In the genomic region with DNA sequence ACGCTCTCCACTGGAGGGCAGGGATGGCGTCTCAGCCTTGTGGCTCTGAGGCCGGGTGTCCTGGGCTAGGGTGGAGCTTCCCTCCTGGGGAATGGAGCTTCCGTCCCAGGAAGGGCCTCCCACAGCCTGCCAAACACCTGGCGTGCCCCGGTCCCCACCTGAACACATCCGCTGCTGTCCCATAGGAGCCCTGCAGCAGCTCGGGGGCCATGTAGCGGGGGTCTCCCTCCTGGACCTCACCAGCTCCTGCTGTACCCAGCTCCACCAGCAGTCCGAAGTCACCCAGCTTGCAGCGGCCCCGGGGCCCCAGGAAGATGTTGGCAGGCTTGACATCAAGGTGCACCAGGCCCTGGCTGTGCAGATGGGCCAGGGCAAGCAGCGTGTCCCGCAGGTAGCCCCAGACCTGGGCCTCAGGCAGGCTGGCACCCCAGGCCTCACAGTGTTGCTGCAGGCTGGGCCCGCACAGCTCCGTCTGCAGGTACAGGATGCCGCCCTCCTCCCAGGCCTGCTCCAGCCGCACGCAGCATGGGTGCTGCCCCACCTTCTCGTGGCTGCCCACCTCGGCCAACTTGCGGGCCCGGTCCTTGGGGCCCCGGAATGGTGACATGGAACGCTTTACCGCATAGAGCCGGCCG, we compare ENCODE assay signal across 32 cellular contexts. TPM values are rescaled to one million over a fixed set of nuclear protein-coding genes. Genes with fewer than 3 reads are reported as not detected.
DNase-seq lines count a peak whose midpoint lies in the region; ATAC-seq, FAIRE-seq and TF ChIP-seq lines count a peak whose summit lies in the region.
"Had no signal": no experiment of that assay in that cellular context is flagged by ENCODE, and none has a peak within 500 bp of the region (broad histone marks: within the 10 kb centered on the region; RNA-seq: fewer than 3 reads in every experiment).

No MANE protein-coding gene starts in this region.

- H3K4me1 Mint-ChIP-seq in neural crest cell, result peaks cover 23% of the 10 kb centered on the region

- H3K9ac ChIP-seq in HCT116 (ENCODE audit: low read length) (no peak overlapping the region), K562 (ENCODE audit: insufficient read depth in 1 of 2, low read depth in 2 of 2, low read length in 2 of 2) (peak overlapping the region in 1 of 2 experiments; percentile 81; a peak in 1 of 4 replicates)
- H3K9ac ChIP-seq: GM23248 had no signal

- H4K20me1 ChIP-seq in HCT116 (ENCODE audit: insufficient read depth), result peaks cover 6% of the 10 kb centered on the region; the same call in 1 of the 2 replicates
- H4K20me1 ChIP-seq in K562 (replicated peaks; ENCODE audit: control insufficient read depth, insufficient read depth, low read length), result peaks cover 22% of the 10 kb centered on the region

- no peaks in the 10 kb centered on the region for H3K9me2 ChIP-seq in HCT116 (ENCODE audit: insufficient read depth)

- in situ Hi-C loops in K562 (cut with MboI), result no loop called here

- WGBS in right cardiac atrium, result 93% methylated on average over 28 of the region's 28 CpGs
- WGBS in K562 (ENCODE audit: insufficient coverage, low coverage, missing lambda C conversion rate), result 94% methylated on average over 24 of the region's 28 CpGs

- BruUV-seq in HCT116 (replicated peaks; lab: Mats Ljungman, UMichigan), result no TSS peak
- no TSS peak for BruUV-seq in K562 (replicated peaks; lab: Mats Ljungman, UMichigan)

- H3K4me2 ChIP-seq in HCT116 (ENCODE audit: low read length) (no peak overlapping the region), K562 (ENCODE audit: insufficient read depth, low read length) (no peak overlapping the region)

- H3K9me3 ChIP-seq in right cardiac atrium (ENCODE audit: control insufficient read depth, low read length) (no peaks in the 10 kb centered on the region), HCT116 (ENCODE audit: control insufficient read depth in 1 of 2, insufficient read depth in 1 of 2, low read depth in 1 of 2, low read length in 2 of 2) (no peaks in the 10 kb centered on the region), K562 (replicated peaks; ENCODE audit: control insufficient read depth, insufficient read depth, low read depth, low read length) (no peaks in the 10 kb centered on the region)
- H3K9me3 ChIP-seq: BE2C had no signal

- peaks cover 3% of the 10 kb centered on the region for H3K9me1 ChIP-seq in K562 (ENCODE audit: control insufficient read depth, insufficient read depth, low read length)

- RAD21 ChIA-PET in HCT116 (lab: Charles Lee; ENCODE audit: low non-redundant PET in 1 of 2, low total read pairs in 2 of 2, uncharacterized antibody in 2 of 2, unreplicated experiment in 2 of 2), result no interaction called here

- no peak for TF ChIP-seq RAD21 in HCT116 (IDR thresholded peaks at IDR 0.05; ENCODE audit: low read depth)
- no peak for TF ChIP-seq RAD21 in K562 (CRISPR knock-in tag; conservative IDR thresholded peaks at IDR 0.05 in 1 of 2, IDR thresholded peaks at IDR 0.05 in 1 of 2)

- no peaks in the 10 kb centered on the region for H3K9me3 Mint-ChIP-seq in neural crest cell
- H3K9me3 Mint-ChIP-seq: CD4-positive, CD25-positive, alpha-beta regulatory T cell had no signal

- TF ChIP-seq EP300 in K562 (IDR thresholded peaks at IDR 0.05; ENCODE audit: low read length), result no peak

- CTCF ChIA-PET in HCT116 (lab: Charles Lee), result no interaction called here
- CTCF ChIA-PET in K562 (lab: Yijun Ruan, JAX; ENCODE audit: low intra/inter-chr PET ratio), result no interaction called here

- no peak for TF ChIP-seq POLR2A in HCT116 (IDR thresholded peaks at IDR 0.05; ENCODE audit: borderline replicate concordance, extremely low read depth, insufficient read depth, insufficient read length)
- TF ChIP-seq POLR2A in K562 (conservative IDR thresholded peaks at IDR 0.05), result 0 out of 2 replicates have a peak, but pooled peaks have one; percentile 2

- TF ChIP-seq CTCF in HCT116 (IDR thresholded peaks at IDR 0.05 in 2 of 3, conservative IDR thresholded peaks at IDR 0.05 in 1 of 3; ENCODE audit: borderline replicate concordance in 1 of 3, insufficient read depth in 1 of 3, low read depth in 2 of 3, low read length in 2 of 3) (no peak), K562 (IDR thresholded peaks at IDR 0.05 in 2 of 3, conservative IDR thresholded peaks at IDR 0.05 in 1 of 3; ENCODE audit: insufficient read depth in 2 of 3, low read depth in 1 of 3, low read length in 3 of 3) (no peak), neural crest cell (conservative IDR thresholded peaks at IDR 0.05) (no peak)

- H3K4me3 Mint-ChIP-seq in neural crest cell, result peak overlapping the region; percentile 75

- no peak for ATAC-seq in right cardiac atrium
- no peak for ATAC-seq in HCT116
- no peak for ATAC-seq in K562
- no peak for ATAC-seq in HG02973 (IDR thresholded peaks at IDR 0.05; ENCODE audit: unreplicated experiment)
- ATAC-seq: Panc1 had no signal

- peaks cover 12% of the 10 kb centered on the region for H3K27me3 Mint-ChIP-seq in neural crest cell (ENCODE audit: low read depth)

- H3K36me3 Mint-ChIP-seq in neural crest cell (ENCODE audit: low read depth), result peaks cover 5% of the 10 kb centered on the region
- H3K36me3 Mint-ChIP-seq: CD4-positive, CD25-positive, alpha-beta regulatory T cell had no signal

- H3K27me3 ChIP-seq in right cardiac atrium (ENCODE audit: control insufficient read depth, insufficient read depth), result no peaks in the 10 kb centered on the region
- no peaks in the 10 kb centered on the region for H3K27me3 ChIP-seq in HCT116 (ENCODE audit: insufficient read depth, low read length)
- no peaks in the 10 kb centered on the region for H3K27me3 ChIP-seq in K562 (ENCODE audit: control insufficient read depth in 2 of 2, insufficient read depth in 2 of 2, low read length in 2 of 2)
- H3K27me3 ChIP-seq: BE2C had no signal

- no peak overlapping the region for H2AFZ ChIP-seq in HCT116 (ENCODE audit: low read depth, low read length, poor library complexity, severe bottlenecking)
- no peak overlapping the region for H2AFZ ChIP-seq in K562 (ENCODE audit: low read depth, low read length)
- H2AFZ ChIP-seq: GM23248 had no signal

- H3K4me3 ChIP-seq in right cardiac atrium (ENCODE audit: low read length), result no peak overlapping the region
- H3K4me3 ChIP-seq in HCT116 (replicated peaks in 1 of 2; ENCODE audit: low read depth in 1 of 2, low read length in 2 of 2), result no peak overlapping the region
- no peak overlapping the region for H3K4me3 ChIP-seq in K562
- H3K4me3 ChIP-seq: GM23248, SK-N-MC had no signal

- peaks cover 5 to 40% of the 10 kb centered on the region in 2 experiments; a peak in 3 of 4 replicates for H3K36me3 ChIP-seq in HCT116 (ENCODE audit: control insufficient read depth in 1 of 2, insufficient read depth in 2 of 2, low read length in 2 of 2)
- H3K36me3 ChIP-seq in K562 (ENCODE audit: control insufficient read depth, insufficient read depth, low read length), result peaks cover 87% of the 10 kb centered on the region; the same call in 2 of the 3 replicates

- H3K4me1 ChIP-seq in right cardiac atrium (ENCODE audit: control insufficient read depth, insufficient read depth, low read length), result no peaks in the 10 kb centered on the region
- peaks cover 11 to 30% of the 10 kb centered on the region in 2 experiments; a peak in 3 of 4 replicates for H3K4me1 ChIP-seq in HCT116 (ENCODE audit: control insufficient read depth in 1 of 2, insufficient read depth in 2 of 2, low read length in 2 of 2)
- H3K4me1 ChIP-seq in K562 (replicated peaks in 1 of 2; ENCODE audit: control insufficient read depth in 2 of 2, insufficient read depth in 2 of 2, low read length in 2 of 2), result peaks cover 8 to 91% of the 10 kb centered on the region in 2 experiments; a peak in 4 of 5 replicates

- intact Hi-C loops in right cardiac atrium (cut with DNase I), result no loop called here
- intact Hi-C loops in cardiac septum (cut with DNase I), result no loop called here
- intact Hi-C loops in HCT116 (cut with micrococcal nuclease), result no loop called here
- intact Hi-C loops in K562 (cut with micrococcal nuclease), result no loop called here

- H3K27ac ChIP-seq in right cardiac atrium (ENCODE audit: low read length) (no peak overlapping the region), HCT116 (ENCODE audit: low read depth, low read length) (peak overlapping the region; percentile 8; the same call in 1 of the 2 replicates), K562 (ENCODE audit: extremely low read depth, low read depth, low read length) (no peak overlapping the region)
- H3K27ac ChIP-seq: GM23248, HL-60, SK-N-MC had no signal

- POLR2A ChIA-PET in HCT116 (lab: Charles Lee) (no interaction called here), K562 (lab: Yijun Ruan, JAX) (interaction anchor here (0.6 to 1.8 kb wide), 6 partner anchors 10 to 1356 kb away, joined by 3 to 8 read pairs (median 4); no protein-coding TSS in a partner anchor)

- no peak overlapping the region for H3K27ac Mint-ChIP-seq in neural crest cell (ENCODE audit: unreplicated experiment)
- H3K27ac Mint-ChIP-seq: CD4-positive, CD25-positive, alpha-beta regulatory T cell had no signal

- DNase-seq in right cardiac atrium, result peak in 2 of 3 donors; percentile 48 to 52
- no peak for DNase-seq in cardiac septum (ENCODE audit: low spot score)
- DNase-seq in HCT116 (ENCODE audit: low read depth, low spot score), result no peak
- no peak for DNase-seq in K562 (ENCODE audit: extremely low read depth in 1 of 4, low spot score in 3 of 4)
- no peak for DNase-seq in neural crest cell (ENCODE audit: low read depth, low spot score)
- DNase-seq in hypothalamus (lab: John Stamatoyannopoulos, UW), result no peak
- no peak for DNase-seq in RCC 7860 (ENCODE audit: low spot score)
- DNase-seq: 8988T; ACHN; BE2C; CD4-positive, CD25-positive, alpha-beta regulatory T cell; DMS153; GM23248; H7; KBM-7; MV-4-11; NCI-H1105; NCI-H146; NCI-H1930; NCI-H2107; NCI-H526; NCI-H82; SIG-M5 had no signal

- H3K79me2 ChIP-seq in HCT116 (ENCODE audit: insufficient read depth, low read length) (peaks cover 77% of the 10 kb centered on the region), K562 (ENCODE audit: control insufficient read depth, insufficient read depth, low read length) (peaks cover 51% of the 10 kb centered on the region)

- FAIRE-seq in K562 (lab: Jason Lieb, UNC), result no peak
- no peak for FAIRE-seq in RCC 7860 (lab: Jason Lieb, UNC)

RNA-seq across cellular contexts. Expression of gene PKMYT1, which starts 5.0 kb away (rescaled TPM):
- total RNA-seq in right cardiac atrium, result 1 to 10 TPM in 2 of 4 donors, not detected in 2; 1.1 to 2.1 TPM
- polyA plus RNA-seq in right cardiac atrium, result 2.1 TPM
- 1.8 TPM for total RNA-seq in cardiac septum
- 104 TPM for total RNA-seq in HCT116 (2021; ENCODE audit: unreplicated experiment)
- 59.4 and 70.5 TPM in 2 replicates for polyA plus RNA-seq in HCT116 (2012)
- 71.6 and 270 TPM in 2 replicates for total RNA-seq in K562 (2011; cell fraction: chromatin; rRNA removed; ENCODE audit: low replicate concordance)
- 273 and 293 TPM in 2 replicates for total RNA-seq in K562 (2011; cell fraction: nucleolus; rRNA removed)
- total RNA-seq in K562 (2011; cell fraction: nucleoplasm; rRNA removed), result 141 and 143 TPM in 2 replicates
- total RNA-seq in K562 (2014; rRNA removed), result 85.5 and 110 TPM in 2 replicates
- total RNA-seq in K562 (2014; rRNA removed; fragmentation: Illumina TruSeq; extraction: Trizol), result 19.7 and 21.6 TPM in 2 replicates
- 37.8 and 42.5 TPM in 2 replicates for total RNA-seq in K562 (2015; rRNA removed; fragmentation: Illumina TruSeq; extraction: Trizol)
- 187 and 201 TPM in 2 replicates for total RNA-seq in K562 (2021)
- 18.7 and 48.0 TPM in 2 replicates for polyA plus RNA-seq in K562 (2011; rRNA removed)
- polyA plus RNA-seq in K562 (2011; cell fraction: cytosol; rRNA removed), result 32.9 and 123 TPM in 2 replicates
- 203 and 375 TPM in 2 replicates for polyA plus RNA-seq in K562 (2011; cell fraction: nucleus; rRNA removed)
- 106 and 151 TPM in 2 replicates for polyA plus RNA-seq in K562 (2012)
- polyA plus RNA-seq in K562 (2014; fragmentation: Illumina TruSeq; extraction: Trizol), result 45.6 and 100 TPM in 2 replicates
- 10 to 100 TPM in 1 of 2 experiments, 1 to 10 TPM in 1; 8.7 to 12.8 TPM for polyA plus RNA-seq in K562 (2014; fragmentation: Nextera tagmentation; extraction: Ambion mirVana)
- polyA plus RNA-seq in K562 (2014; rRNA removed), result 84.1 and 112 TPM in 2 replicates
- polyA minus RNA-seq in K562 (2011; rRNA and poly(A)+ RNA removed), result 6.2 and 8.2 TPM in 2 replicates
- polyA minus RNA-seq in K562 (2011; cell fraction: cytosol; rRNA and poly(A)+ RNA removed), result 33.3 and 34.1 TPM in 2 replicates
- polyA minus RNA-seq in K562 (2011; cell fraction: nucleus; rRNA and poly(A)+ RNA removed), result 65.0 and 81.9 TPM in 2 replicates
- total RNA-seq in neural crest cell, result 80.1 and 82.2 TPM in 2 replicates

RNA-seq across cellular contexts. Expression of gene PAQR4, which starts 6.1 kb away (rescaled TPM):
- total RNA-seq in right cardiac atrium, result 1 to 10 TPM; 4.0 to 8.8 (median 5.5) TPM
- 10.3 TPM for polyA plus RNA-seq in right cardiac atrium
- total RNA-seq in cardiac septum, result 10.9 TPM
- 45.6 TPM for total RNA-seq in HCT116 (2021; ENCODE audit: unreplicated experiment)
- 24.8 and 27.4 TPM in 2 replicates for polyA plus RNA-seq in HCT116 (2012)
- total RNA-seq in K562 (2011; cell fraction: chromatin; rRNA removed; ENCODE audit: low replicate concordance), result 19.5 and 61.4 TPM in 2 replicates
- total RNA-seq in K562 (2011; cell fraction: nucleolus; rRNA removed), result 51.0 and 53.6 TPM in 2 replicates
- total RNA-seq in K562 (2011; cell fraction: nucleoplasm; rRNA removed), result 31.3 and 34.3 TPM in 2 replicates
- total RNA-seq in K562 (2014; rRNA removed), result 25.3 and 30.1 TPM in 2 replicates
- total RNA-seq in K562 (2014; rRNA removed; fragmentation: Illumina TruSeq; extraction: Trizol), result 8.2 and 10.7 TPM in 2 replicates
- total RNA-seq in K562 (2015; rRNA removed; fragmentation: Illumina TruSeq; extraction: Trizol), result 19.5 and 22.0 TPM in 2 replicates
- 40.4 TPM in 2 replicates for total RNA-seq in K562 (2021)
- 11.6 and 14.6 TPM in 2 replicates for polyA plus RNA-seq in K562 (2011; rRNA removed)
- polyA plus RNA-seq in K562 (2011; cell fraction: cytosol; rRNA removed), result 16.4 and 41.9 TPM in 2 replicates
- polyA plus RNA-seq in K562 (2011; cell fraction: nucleus; rRNA removed), result 40.3 and 69.3 TPM in 2 replicates
- polyA plus RNA-seq in K562 (2012), result 21.4 and 26.0 TPM in 2 replicates
- polyA plus RNA-seq in K562 (2014; fragmentation: Illumina TruSeq; extraction: Trizol), result 21.1 and 27.8 TPM in 2 replicates
- polyA plus RNA-seq in K562 (2014; fragmentation: Nextera tagmentation; extraction: Ambion mirVana), result 1 to 10 TPM in 1 of 2 experiments, under 1 TPM in 1; 0.62 to 1.0 TPM
- 28.9 and 31.6 TPM in 2 replicates for polyA plus RNA-seq in K562 (2014; rRNA removed)
- 4.7 and 8.4 TPM in 2 replicates for polyA minus RNA-seq in K562 (2011; rRNA and poly(A)+ RNA removed)
- polyA minus RNA-seq in K562 (2011; cell fraction: cytosol; rRNA and poly(A)+ RNA removed), result 13.9 and 18.4 TPM in 2 replicates
- polyA minus RNA-seq in K562 (2011; cell fraction: nucleus; rRNA and poly(A)+ RNA removed), result 10.0 and 12.0 TPM in 2 replicates
- total RNA-seq in neural crest cell, result 53.3 and 53.4 TPM in 2 replicates

RNA-seq across cellular contexts. Expression of gene KREMEN2, which starts 11.2 kb away (rescaled TPM):
- total RNA-seq in right cardiac atrium (not detected), cardiac septum (not detected), HCT116 (2021; ENCODE audit: unreplicated experiment) (14.1 TPM), K562 (2014; rRNA removed) (7.7 and 8.6 TPM in 2 replicates), K562 (2014; rRNA removed; fragmentation: Illumina TruSeq; extraction: Trizol) (0.67 and 0.84 TPM in 2 replicates), K562 (2015; rRNA removed; fragmentation: Illumina TruSeq; extraction: Trizol) (1.5 and 2.0 TPM in 2 replicates), K562 (2021) (7.6 and 8.2 TPM in 2 replicates), neural crest cell (1.0 TPM in 2 replicates)
- polyA plus RNA-seq in right cardiac atrium (not detected), K562 (2011; rRNA removed) (1.4 and 3.1 TPM in 2 replicates), K562 (2014; fragmentation: Illumina TruSeq; extraction: Trizol) (0.25 and 1.5 TPM in 2 replicates), K562 (2014; fragmentation: Nextera tagmentation; extraction: Ambion mirVana) (under 1 TPM in 1 of 2 experiments, not detected in 1; 0.04 TPM), K562 (2014; rRNA removed) (7.1 and 7.5 TPM in 2 replicates)
- 5.7 and 6.9 TPM in 2 replicates for polyA plus RNA-seq in HCT116 (2012)
- 1.7 and 9.3 TPM in 2 replicates for total RNA-seq in K562 (2011; cell fraction: chromatin; rRNA removed; ENCODE audit: low replicate concordance)
- total RNA-seq in K562 (2011; cell fraction: nucleolus; rRNA removed), result 17.9 and 19.0 TPM in 2 replicates
- 5.8 and 6.7 TPM in 2 replicates for total RNA-seq in K562 (2011; cell fraction: nucleoplasm; rRNA removed)
- 3.1 and 10.2 TPM in 2 replicates for polyA plus RNA-seq in K562 (2011; cell fraction: cytosol; rRNA removed)
- polyA plus RNA-seq in K562 (2011; cell fraction: nucleus; rRNA removed), result 14.7 and 20.3 TPM in 2 replicates
- 1.2 and 3.0 TPM in 2 replicates for polyA plus RNA-seq in K562 (2012)
- 0.21 and 0.30 TPM in 2 replicates for polyA minus RNA-seq in K562 (2011; rRNA and poly(A)+ RNA removed)
- 2.8 and 2.9 TPM in 2 replicates for polyA minus RNA-seq in K562 (2011; cell fraction: cytosol; rRNA and poly(A)+ RNA removed)
- polyA minus RNA-seq in K562 (2011; cell fraction: nucleus; rRNA and poly(A)+ RNA removed), result 2.4 and 2.9 TPM in 2 replicates
- total RNA-seq: CD4-positive, CD25-positive, alpha-beta regulatory T cell; GM23248 had no signal
- polyA plus RNA-seq: CD4-positive, CD25-positive, alpha-beta regulatory T cell; GM23248 had no signal

RNA-seq across cellular contexts. Expression of gene CLDN9, which starts 37.4 kb away (rescaled TPM):
- total RNA-seq in right cardiac atrium, result under 1 TPM; 0.14 to 0.46 (median 0.25) TPM
- polyA plus RNA-seq in right cardiac atrium, result 0.41 TPM
- 2.3 TPM for total RNA-seq in cardiac septum
- 0.76 TPM for total RNA-seq in HCT116 (2021; ENCODE audit: unreplicated experiment)
- polyA plus RNA-seq in HCT116 (2012), result 0.96 and 1.4 TPM in 2 replicates
- 0.99 and 3.1 TPM in 2 replicates for total RNA-seq in K562 (2011; cell fraction: chromatin; rRNA removed; ENCODE audit: low replicate concordance)
- total RNA-seq in K562 (2011; cell fraction: nucleolus; rRNA removed), result 2.0 and 3.0 TPM in 2 replicates
- total RNA-seq in K562 (2011; cell fraction: nucleoplasm; rRNA removed), result 1.1 and 1.5 TPM in 2 replicates
- total RNA-seq in K562 (2014; rRNA removed), result 0.12 TPM in 1 of 2 replicates, not detected in the other
- total RNA-seq in K562 (2014; rRNA removed; fragmentation: Illumina TruSeq; extraction: Trizol), result not detected in 2 replicates
- 0.15 and 0.22 TPM in 2 replicates for total RNA-seq in K562 (2015; rRNA removed; fragmentation: Illumina TruSeq; extraction: Trizol)
- total RNA-seq in K562 (2021), result 0.40 and 0.44 TPM in 2 replicates
- 0.18 and 0.27 TPM in 2 replicates for polyA plus RNA-seq in K562 (2011; rRNA removed)
- polyA plus RNA-seq in K562 (2011; cell fraction: cytosol; rRNA removed), result 0.29 and 0.36 TPM in 2 replicates
- polyA plus RNA-seq in K562 (2011; cell fraction: nucleus; rRNA removed), result 1.6 and 2.9 TPM in 2 replicates
- 0.79 and 2.7 TPM in 2 replicates for polyA plus RNA-seq in K562 (2012)
- polyA plus RNA-seq in K562 (2014; fragmentation: Illumina TruSeq; extraction: Trizol), result 0.10 and 0.12 TPM in 2 replicates
- not detected for polyA plus RNA-seq in K562 (2014; fragmentation: Nextera tagmentation; extraction: Ambion mirVana)
- 0.16 and 0.24 TPM in 2 replicates for polyA plus RNA-seq in K562 (2014; rRNA removed)
- 0.09 and 0.18 TPM in 2 replicates for polyA minus RNA-seq in K562 (2011; rRNA and poly(A)+ RNA removed)
- 1.1 TPM in 1 of 2 replicates, not detected in the other for polyA minus RNA-seq in K562 (2011; cell fraction: cytosol; rRNA and poly(A)+ RNA removed)
- 0.54 and 1.00 TPM in 2 replicates for polyA minus RNA-seq in K562 (2011; cell fraction: nucleus; rRNA and poly(A)+ RNA removed)
- total RNA-seq in neural crest cell, result not detected in 2 replicates
- total RNA-seq: CD4-positive, CD25-positive, alpha-beta regulatory T cell; Daoy; G401; GM23248; LHCN-M2 had no signal
- polyA plus RNA-seq: CD4-positive, CD25-positive, alpha-beta regulatory T cell had no signal

RNA-seq across cellular contexts. Expression of gene CLDN6, which starts 42.7 kb away (rescaled TPM):
- total RNA-seq in right cardiac atrium, result not detected
- polyA plus RNA-seq in right cardiac atrium, result not detected
- 0.16 TPM for total RNA-seq in cardiac septum
- 0.49 TPM for total RNA-seq in HCT116 (2021; ENCODE audit: unreplicated experiment)
- 0.11 and 0.21 TPM in 2 replicates for polyA plus RNA-seq in HCT116 (2012)
- 0.53 and 0.65 TPM in 2 replicates for total RNA-seq in K562 (2011; cell fraction: chromatin; rRNA removed; ENCODE audit: low replicate concordance)
- 2.2 and 2.5 TPM in 2 replicates for total RNA-seq in K562 (2011; cell fraction: nucleolus; rRNA removed)
- 0.73 and 0.76 TPM in 2 replicates for total RNA-seq in K562 (2011; cell fraction: nucleoplasm; rRNA removed)
- total RNA-seq in K562 (2014; rRNA removed), result 0.23 and 0.49 TPM in 2 replicates
- total RNA-seq in K562 (2014; rRNA removed; fragmentation: Illumina TruSeq; extraction: Trizol), result 0.22 and 0.38 TPM in 2 replicates
- 0.26 TPM in 1 of 2 replicates, not detected in the other for total RNA-seq in K562 (2015; rRNA removed; fragmentation: Illumina TruSeq; extraction: Trizol)
- total RNA-seq in K562 (2021), result 0.75 and 1.1 TPM in 2 replicates
- polyA plus RNA-seq in K562 (2011; rRNA removed), result 0.56 and 0.93 TPM in 2 replicates
- polyA plus RNA-seq in K562 (2011; cell fraction: cytosol; rRNA removed), result 0.58 and 1.1 TPM in 2 replicates
- 0.24 and 0.42 TPM in 2 replicates for polyA plus RNA-seq in K562 (2011; cell fraction: nucleus; rRNA removed)
- 0.49 and 1.1 TPM in 2 replicates for polyA plus RNA-seq in K562 (2012)
- 0.45 and 0.83 TPM in 2 replicates for polyA plus RNA-seq in K562 (2014; fragmentation: Illumina TruSeq; extraction: Trizol)
- not detected for polyA plus RNA-seq in K562 (2014; fragmentation: Nextera tagmentation; extraction: Ambion mirVana)
- 0.20 and 0.32 TPM in 2 replicates for polyA plus RNA-seq in K562 (2014; rRNA removed)
- polyA minus RNA-seq in K562 (2011; rRNA and poly(A)+ RNA removed), result 0.32 and 0.39 TPM in 2 replicates
- 1.0 and 2.1 TPM in 2 replicates for polyA minus RNA-seq in K562 (2011; cell fraction: cytosol; rRNA and poly(A)+ RNA removed)
- polyA minus RNA-seq in K562 (2011; cell fraction: nucleus; rRNA and poly(A)+ RNA removed), result not detected in 2 replicates
- 0.47 and 0.55 TPM in 2 replicates for total RNA-seq in neural crest cell
- total RNA-seq: CD4-positive, CD25-positive, alpha-beta regulatory T cell; Daoy; GM23248; MCF 10A; OCI-LY7 had no signal
- polyA plus RNA-seq: CD4-positive, CD25-positive, alpha-beta regulatory T cell had no signal

Comparison
In these comparisons a context has a peak if more than half of its experiments do, and no peak if none do; other contexts are left out.
1. DNase-seq: peak in right cardiac atrium (2 of 3); none in cardiac septum (single experiment), HCT116 (single experiment), K562 (0 of 4), neural crest cell (single experiment), hypothalamus (0 of 51) and RCC 7860 (single experiment).